ENCODE assay signal across 8 cellular contexts in genomic region chr3:112813723-112814171, GRCh38. TPM values are rescaled to one million over a fixed set of nuclear protein-coding genes. Genes with fewer than 3 reads are reported as not detected.
DNase-seq lines count a peak whose midpoint lies in the region; ATAC-seq and TF ChIP-seq lines count a peak whose summit lies in the region.

No MANE protein-coding gene starts in this region.

- H3K27me3 ChIP-seq in skeletal muscle tissue (ENCODE audit: control insufficient read depth in 3 of 3, insufficient read depth in 3 of 3, low read length in 3 of 3): no peaks in the 10 kb centered on the region

- no peak; the same call in 1 of the 2 replicates for TF ChIP-seq CTCF in AG10803 (conservative IDR thresholded peaks at IDR 0.05; ENCODE audit: low read length)

- no peaks in the 10 kb centered on the region for H3K36me3 ChIP-seq in skeletal muscle tissue (ENCODE audit: control insufficient read depth in 3 of 3, insufficient read depth in 3 of 3, low read length in 3 of 3)

- DNase-seq in AG10803 (ENCODE audit: low read depth): peak; percentile 78
- DNase-seq in effector memory CD8-positive, alpha-beta T cell: no peak
- DNase-seq in NCI-H510A treated with DMSO at 0.1 percent for 48 hours (lab: John Stamatoyannopoulos, UW): no peak
- DNase-seq in cerebellar cortex (ENCODE audit: low spot score): no peak
- no peak for DNase-seq in NCI-H2081 (lab: John Stamatoyannopoulos, UW)

- peaks cover 4% of the 10 kb centered on the region in 2 donors for H3K4me1 Mint-ChIP-seq in effector memory CD8-positive, alpha-beta T cell (ENCODE audit: low read depth in 2 of 2)

- H3K4me3 ChIP-seq in AG10803 (ENCODE audit: low read length) (no peak overlapping the region), skeletal muscle tissue (ENCODE audit: low read length in 3 of 3) (no peak overlapping the region)

- no peaks in the 10 kb centered on the region for H3K9me3 ChIP-seq in skeletal muscle tissue (ENCODE audit: control insufficient read depth in 3 of 3, low read length in 3 of 3)

- H3K27ac Mint-ChIP-seq in effector memory CD8-positive, alpha-beta T cell: no peak overlapping the region

- H3K4me1 ChIP-seq in skeletal muscle tissue (ENCODE audit: control insufficient read depth in 3 of 3, insufficient read depth in 3 of 3, low read length in 3 of 3): peaks cover 2 to 8% (median 6%) of the 10 kb centered on the region in 3 donors

- H3K27ac ChIP-seq in skeletal muscle tissue (ENCODE audit: low read depth, low read length): peak overlapping the region; percentile 76

- no peak overlapping the region for H3K9ac ChIP-seq in skeletal muscle tissue (ENCODE audit: low read depth in 1 of 3, low read length in 3 of 3)

- H3K36me3 Mint-ChIP-seq in effector memory CD8-positive, alpha-beta T cell (ENCODE audit: insufficient read depth): no peaks in the 10 kb centered on the region

- no peaks in the 10 kb centered on the region for H3K9me3 Mint-ChIP-seq in effector memory CD8-positive, alpha-beta T cell

- H3K27me3 Mint-ChIP-seq in effector memory CD8-positive, alpha-beta T cell: no peaks in the 10 kb centered on the region

- ATAC-seq in GM19395 (IDR thresholded peaks at IDR 0.05; ENCODE audit: unreplicated experiment) (peak; percentile 86), HG03442 (IDR thresholded peaks at IDR 0.05; ENCODE audit: unreplicated experiment) (peak; percentile 65)
- peak; percentile 47 for ATAC-seq in effector memory CD8-positive, alpha-beta T cell (replicated peaks)

- H3K4me3 Mint-ChIP-seq in effector memory CD8-positive, alpha-beta T cell: no peak overlapping the region

RNA-seq across cellular contexts. Expression of gene CD200R1L, which starts 32.9 kb away (rescaled TPM):
- total RNA-seq in skeletal muscle tissue: not detected
